ENCODE assay signal across 19 cellular contexts in genomic region chr15:29696950-29697738, GRCh38.
"Had no signal": no experiment of that assay in that cellular context is flagged by ENCODE, and none has a peak within 500 bp of the region (broad histone marks: within the 10 kb centered on the region; RNA-seq: fewer than 3 reads in every experiment).

No MANE protein-coding gene starts in this region.

- H3K27ac Mint-ChIP-seq: activated B cell treated with CpG ODN at 0.5 μM for 24 hours; activated CD4-positive, alpha-beta memory T cell treated with anti-CD3 and anti-CD28 coated beads for 36 hours; activated naive CD8-positive, alpha-beta T cell treated with anti-CD3 and anti-CD28 coated beads for 36 hours; brain; nephron progenitor cell had no signal

- ATAC-seq: esophagus mucosa; gastroesophageal sphincter; heart left ventricle; stimulated activated naive CD8-positive, alpha-beta T cell treated with anti-CD3 and anti-CD28 coated beads, Interleukin-15, Interleukin-2, amounts not matched to agents 100 U/mL and 50 U/mL, for 24 hours had no signal

- H3K27me3 Mint-ChIP-seq: activated B cell treated with CpG ODN at 0.5 μM for 24 hours, brain had no signal

- H3K27me3 ChIP-seq: gastroesophageal sphincter, heart left ventricle, transverse colon had no signal

- H3K4me3 Mint-ChIP-seq: activated B cell treated with CpG ODN at 0.5 μM for 24 hours; activated CD4-positive, alpha-beta memory T cell treated with anti-CD3 and anti-CD28 coated beads for 36 hours; activated naive CD8-positive, alpha-beta T cell treated with anti-CD3 and anti-CD28 coated beads for 36 hours; brain; mesothelial cell of epicardium; nephron progenitor cell had no signal

- H3K4me1 ChIP-seq: gastroesophageal sphincter had no signal

- H3K4me1 Mint-ChIP-seq: activated B cell treated with CpG ODN at 0.5 μM for 24 hours; activated naive CD8-positive, alpha-beta T cell treated with anti-CD3 and anti-CD28 coated beads for 36 hours; brain had no signal

- H3K27ac ChIP-seq: coronary artery, gastroesophageal sphincter, heart left ventricle, transverse colon had no signal

- H3K4me3 ChIP-seq: coronary artery, gastroesophageal sphincter, heart left ventricle, transverse colon had no signal

- DNase-seq: activated B cell treated with CpG ODN at 0.5 μM for 24 hours; activated CD4-positive, alpha-beta memory T cell treated with anti-CD3 and anti-CD28 coated beads for 36 hours; activated CD4-positive, alpha-beta T cell treated with anti-CD3 and anti-CD28 coated beads for 4 hours; activated naive CD8-positive, alpha-beta T cell treated with anti-CD3 and anti-CD28 coated beads for 36 hours; heart left ventricle; kidney; nephron progenitor cell; nucleus accumbens; posterior cingulate gyrus; retina; stimulated activated CD4-positive, alpha-beta T cell treated with anti-CD3 and anti-CD28 coated beads, Interleukin-2, amount 100 ng/mL, for 24 hours; stimulated activated naive CD8-positive, alpha-beta T cell treated with anti-CD3 and anti-CD28 coated beads, Interleukin-15, Interleukin-2, amounts not matched to agents 100 U/mL and 50 U/mL, for 24 hours; substantia nigra; transverse colon had no signal

- H3K36me3 Mint-ChIP-seq: activated CD4-positive, alpha-beta memory T cell treated with anti-CD3 and anti-CD28 coated beads for 36 hours; activated naive CD8-positive, alpha-beta T cell treated with anti-CD3 and anti-CD28 coated beads for 36 hours had no signal
